ENCODE assay signal across 10 cellular contexts in genomic region chr17:43591750-43592562, GRCh38. TPM values are rescaled to one million over a fixed set of nuclear protein-coding genes. Genes with fewer than 3 reads are reported as not detected.
DNase-seq lines count a peak whose midpoint lies in the region; ATAC-seq and TF ChIP-seq lines count a peak whose summit lies in the region.
"Had no signal": no experiment of that assay in that cellular context is flagged by ENCODE, and none has a peak within 500 bp of the region (broad histone marks: within the 10 kb centered on the region; RNA-seq: fewer than 3 reads in every experiment).

No MANE protein-coding gene starts in this region.

- H3K4me1 ChIP-seq in adrenal gland (replicated peaks in 1 of 2) (peaks cover 0 to 6% of the 10 kb centered on the region in 2 donors), heart right ventricle (peaks cover 3 to 56% (median 39%) of the 10 kb centered on the region in 9 donors)

- WGBS in adrenal gland, 4 donors, result 62 to 72% (median 64%) methylated on average over 22 to 31 of the region's 31 CpGs
- 41 to 49% methylated on average over 31 of the region's 31 CpGs for WGBS in heart right ventricle, 2 donors

- H3K36me3 ChIP-seq in adrenal gland (replicated peaks in 1 of 2) (no peaks in the 10 kb centered on the region), heart right ventricle (no peaks in the 10 kb centered on the region)

- TF ChIP-seq CTCF in adrenal gland (IDR thresholded peaks at IDR 0.05), result no peak
- TF ChIP-seq CTCF in heart right ventricle (IDR thresholded peaks at IDR 0.05), result peak in 1 of 9 donors; percentile 21

- peak; percentile 95 for DNase-seq in Daoy (ENCODE audit: low read depth)
- DNase-seq in adrenal gland, result peak in 6 of 7 donors; percentile 28 to 73 (median 42)
- DNase-seq in heart right ventricle, result peak; percentile 79 to 92
- peak; percentile 93 for DNase-seq in posterior vena cava (ENCODE audit: low spot score)
- DNase-seq in putamen (ENCODE audit: low spot score), result no peak
- DNase-seq: DMS 273 treated with DMSO at 0.1 percent for 48 hours had no signal

- peak; percentile 83 to 91 (median 90) for ATAC-seq in heart right ventricle
- ATAC-seq in HG03439 (IDR thresholded peaks at IDR 0.05; ENCODE audit: unreplicated experiment), result no peak
- ATAC-seq in GM21526 (IDR thresholded peaks at IDR 0.05; ENCODE audit: low FRiP score, unreplicated experiment), result no peak
- ATAC-seq in GM21423 (IDR thresholded peaks at IDR 0.05; ENCODE audit: unreplicated experiment), result no peak
- ATAC-seq: natural killer cell treated with Interleukin-12 subunit alpha and Interleukin-12 subunit beta and Interleukin-15 and Interleukin-18, amount 100 ng/mL, for 72 hours had no signal

- intact Hi-C loops in adrenal gland (cut with DNase I), result no loop called here
- intact Hi-C loops in heart right ventricle (cut with DNase I), result loop anchor here in 6 of 10 donors (5.0 to 10.0 kb wide), 3 partner anchors 50 to 55 kb away; no protein-coding TSS in a partner anchor
- intact Hi-C loops in posterior vena cava (cut with DNase I), result no loop called here

- H3K9me3 ChIP-seq in adrenal gland (replicated peaks in 1 of 3) (no peaks in the 10 kb centered on the region), heart right ventricle (peaks cover 0 to 6% (median 0%) of the 10 kb centered on the region in 11 donors)

- H3K4me3 ChIP-seq in adrenal gland, result no peak overlapping the region
- H3K4me3 ChIP-seq in heart right ventricle, result peak overlapping the region in 3 of 10 donors; percentile 6 to 18 (median 16)

- no peaks in the 10 kb centered on the region for H3K27me3 ChIP-seq in adrenal gland
- H3K27me3 ChIP-seq in heart right ventricle, result no peaks in the 10 kb centered on the region

- H3K27ac ChIP-seq in adrenal gland (peak overlapping the region in 2 of 5 donors; percentile 66 to 70), heart right ventricle (peak overlapping the region; percentile 49 to 95 (median 88))

- no peak for TF ChIP-seq POLR2A in adrenal gland (IDR thresholded peaks at IDR 0.05)

RNA-seq across cellular contexts. Expression of gene ETV4, which starts 45.8 kb away (rescaled TPM):
- 27.7 and 51.4 TPM in 2 replicates for total RNA-seq in Daoy (2014; rRNA removed; shearing (Covaris generic))
- total RNA-seq in adrenal gland (1 to 10 TPM in 6 of 8 donors, under 1 TPM in 2; 0.26 to 3.5 (median 2.2) TPM), heart right ventricle (1 to 10 TPM in 3 of 10 donors, under 1 TPM in 6, not detected in 1; 0.40 to 1.6 (median 0.76) TPM), posterior vena cava (1 to 10 TPM in 1 of 2 donors, under 1 TPM in 1; 0.48 to 1.3 TPM)
- polyA plus RNA-seq in adrenal gland (1 to 10 TPM; 1.9 to 6.6 (median 1.9) TPM), heart right ventricle (1 to 10 TPM in 1 of 2 donors, under 1 TPM in 1; 0.59 to 2.8 TPM)

Comparison
In these comparisons a context has a peak if more than half of its experiments do, and no peak if none do; other contexts are left out.
1. ATAC-seq: peak in heart right ventricle (8 of 8); none in HG03439 (single experiment), GM21526 (single experiment) and GM21423 (single experiment).
2. intact Hi-C loops: an anchor here in heart right ventricle (5.0 to 10.0 kb wide); none called in adrenal gland and posterior vena cava.